Comparison of ENCODE assay signal across 8 cellular contexts in genomic region chr2:218322756-218323525, GRCh38. TPM values are rescaled to one million over a fixed set of nuclear protein-coding genes. Genes with fewer than 3 reads are reported as not detected.
A peak's percentile ranks its signal among the peaks of the same experiment; 100 is the strongest.
DNase-seq lines count a peak whose midpoint lies in the region; ATAC-seq and TF ChIP-seq lines count a peak whose summit lies in the region.

No MANE protein-coding gene starts in this region.

- CTCF ChIA-PET in activated naive CD4-positive, alpha-beta T cell treated with anti-CD3 and anti-CD28 coated beads, Interleukin-2, amount 10 ng/mL, durations not matched to agents 7 days and 5 days (lab: Charles Lee): interaction anchor here (2.6 kb wide), 1 partner anchor 21 kb away, joined by 10 read pairs; no protein-coding TSS in a partner anchor

- no peaks in the 10 kb centered on the region for H3K36me3 ChIP-seq in RWPE2 (ENCODE audit: low read depth)
- H3K36me3 ChIP-seq in tibial artery: no peaks in the 10 kb centered on the region

- H3K9me3 Mint-ChIP-seq in activated naive CD4-positive, alpha-beta T cell treated with anti-CD3 and anti-CD28 coated beads, Interleukin-2, amount 10 ng/mL, durations not matched to agents 7 days and 5 days: no peaks in the 10 kb centered on the region

- H3K27me3 Mint-ChIP-seq in activated naive CD4-positive, alpha-beta T cell treated with anti-CD3 and anti-CD28 coated beads, Interleukin-2, amount 10 ng/mL, durations not matched to agents 7 days and 5 days: peaks cover 35% of the 10 kb centered on the region

- H3K27ac ChIP-seq in RWPE2 (ENCODE audit: poor library complexity, severe bottlenecking) (peak overlapping the region; percentile 79), tibial artery (peak overlapping the region; percentile 44 to 60)

- intact Hi-C loops in tibial artery (cut with DNase I; ENCODE audit: low total_unique reads): no loop called here

- peaks cover 44% of the 10 kb centered on the region for H3K4me1 Mint-ChIP-seq in activated naive CD4-positive, alpha-beta T cell treated with anti-CD3 and anti-CD28 coated beads, Interleukin-2, amount 10 ng/mL, durations not matched to agents 7 days and 5 days

- H3K4me1 ChIP-seq in RWPE2 (ENCODE audit: insufficient read depth, poor library complexity, severe bottlenecking) (peaks cover 22% of the 10 kb centered on the region), tibial artery (peaks cover 0 to 22% (median 20%) of the 10 kb centered on the region in 4 donors)

- DNase-seq in DMS79 (lab: John Stamatoyannopoulos, UW): peak; percentile 72
- peak; percentile 60 for DNase-seq in KG1 (lab: John Stamatoyannopoulos, UW)
- DNase-seq in RWPE2 (ENCODE audit: low spot score): peak; percentile 87
- DNase-seq in activated naive CD4-positive, alpha-beta T cell treated with anti-CD3 and anti-CD28 coated beads, Interleukin-2, amount 10 ng/mL, durations not matched to agents 7 days and 5 days: peak; percentile 67
- DNase-seq in glomerular endothelial cell (ENCODE audit: extremely low read depth, low read depth, low spot score): peak; percentile 92
- peak; percentile 52 for DNase-seq in occipital lobe (lab: John Stamatoyannopoulos, UW)
- DNase-seq in tibial artery: peak; percentile 50 to 78

- no peaks in the 10 kb centered on the region for H3K36me3 Mint-ChIP-seq in activated naive CD4-positive, alpha-beta T cell treated with anti-CD3 and anti-CD28 coated beads, Interleukin-2, amount 10 ng/mL, durations not matched to agents 7 days and 5 days

- H3K27me3 ChIP-seq in RWPE2 (ENCODE audit: insufficient read depth, poor library complexity, severe bottlenecking) (no peaks in the 10 kb centered on the region), tibial artery (no peaks in the 10 kb centered on the region)

- peak; percentile 72 for ATAC-seq in GM21723 (IDR thresholded peaks at IDR 0.05; ENCODE audit: unreplicated experiment)
- ATAC-seq in RWPE2 (ENCODE audit: low read depth): peak; percentile 75

- H3K4me3 ChIP-seq in RWPE2 (ENCODE audit: severe bottlenecking): peak overlapping the region; percentile 48
- H3K4me3 ChIP-seq in tibial artery: peak overlapping the region; percentile 58 to 86

- TF ChIP-seq CTCF in RWPE2 (IDR thresholded peaks at IDR 0.05; ENCODE audit: poor library complexity, severe bottlenecking) (no peak), tibial artery (IDR thresholded peaks at IDR 0.05) (no peak)

- no peak overlapping the region for H3K27ac Mint-ChIP-seq in activated naive CD4-positive, alpha-beta T cell treated with anti-CD3 and anti-CD28 coated beads, Interleukin-2, amount 10 ng/mL, durations not matched to agents 7 days and 5 days

- H3K9me3 ChIP-seq in RWPE2 (ENCODE audit: severe bottlenecking) (no peaks in the 10 kb centered on the region), tibial artery (no peaks in the 10 kb centered on the region)

- H3K4me3 Mint-ChIP-seq in activated naive CD4-positive, alpha-beta T cell treated with anti-CD3 and anti-CD28 coated beads, Interleukin-2, amount 10 ng/mL, durations not matched to agents 7 days and 5 days: peak overlapping the region; percentile 70

RNA-seq across cellular contexts. Expression of gene TMBIM1, which starts 30.6 kb away (rescaled TPM):
- total RNA-seq in glomerular endothelial cell (113 and 115 TPM in 2 replicates), occipital lobe (16.2 TPM)

RNA-seq across cellular contexts. Expression of gene CATIP, which starts 33.7 kb away (rescaled TPM):
- total RNA-seq in glomerular endothelial cell (not detected in 2 replicates), occipital lobe (0.31 TPM)

RNA-seq across cellular contexts. Expression of gene PNKD, which starts 52.6 kb away (rescaled TPM):
- total RNA-seq in glomerular endothelial cell (32.6 and 41.8 TPM in 2 replicates), occipital lobe (18.2 TPM)

RNA-seq across cellular contexts. Expression of gene AAMP, which starts 53.0 kb away (rescaled TPM):
- 97.7 and 120 TPM in 2 replicates for total RNA-seq in glomerular endothelial cell
- total RNA-seq in occipital lobe: 105 TPM

RNA-seq across cellular contexts. Expression of gene SLC11A1, which starts 59.1 kb away (rescaled TPM):
- total RNA-seq in glomerular endothelial cell (0.05 TPM in 1 of 2 replicates, not detected in the other), occipital lobe (1.7 TPM)

Comparison
In these comparisons a context has a peak if more than half of its experiments do, and no peak if none do; other contexts are left out.
1. Peak in every context shown above with its lines: DNase-seq, ATAC-seq, H3K4me3 ChIP-seq and H3K27ac ChIP-seq.